In genomic region chr1:64933296-64934070, GRCh38 we compare ENCODE assay signal across 8 cellular contexts. TPM values are rescaled to one million over a fixed set of nuclear protein-coding genes. Genes with fewer than 3 reads are reported as not detected.
DNase-seq lines count a peak whose midpoint lies in the region; ATAC-seq and TF ChIP-seq lines count a peak whose summit lies in the region.

No MANE protein-coding gene starts in this region.

- H3K27me3 Mint-ChIP-seq in activated T-cell treated with anti-CD3 and anti-CD28 coated beads, Interleukin-2, amount 50 U/mL, for 4 hours (ENCODE audit: low read depth), result no peaks in the 10 kb centered on the region
- no peaks in the 10 kb centered on the region for H3K27me3 Mint-ChIP-seq in activated naive CD8-positive, alpha-beta T cell treated with anti-CD3 and anti-CD28 coated beads, Interleukin-2, amount 50 U/mL, for 24 hours

- POLR2A ChIA-PET in RWPE1 (lab: Yijun Ruan, JAX; ENCODE audit: low non-redundant PET), result no interaction called here

- peak overlapping the region; percentile 89 for H3K27ac ChIP-seq in right cardiac atrium (ENCODE audit: low read length)
- no peak overlapping the region for H3K27ac ChIP-seq in RWPE1

- no peak for TF ChIP-seq CTCF in RWPE1 (conservative IDR thresholded peaks at IDR 0.05; ENCODE audit: low read depth)

- H3K4me1 ChIP-seq in right cardiac atrium (ENCODE audit: control insufficient read depth, insufficient read depth, low read length), result peaks cover 10% of the 10 kb centered on the region

- H3K27ac Mint-ChIP-seq in activated naive CD8-positive, alpha-beta T cell treated with anti-CD3 and anti-CD28 coated beads, Interleukin-2, amount 50 U/mL, for 24 hours, result peak overlapping the region; percentile 78

- H3K9me3 Mint-ChIP-seq in activated T-cell treated with anti-CD3 and anti-CD28 coated beads, Interleukin-2, amount 50 U/mL, for 4 hours, result peaks cover 3% of the 10 kb centered on the region
- peaks cover 16% of the 10 kb centered on the region for H3K9me3 Mint-ChIP-seq in activated naive CD8-positive, alpha-beta T cell treated with anti-CD3 and anti-CD28 coated beads, Interleukin-2, amount 50 U/mL, for 24 hours

- H3K4me1 Mint-ChIP-seq in activated T-cell treated with anti-CD3 and anti-CD28 coated beads, Interleukin-2, amount 50 U/mL, for 4 hours (ENCODE audit: low read depth), result peaks cover 78% of the 10 kb centered on the region
- peaks cover 76% of the 10 kb centered on the region for H3K4me1 Mint-ChIP-seq in activated naive CD8-positive, alpha-beta T cell treated with anti-CD3 and anti-CD28 coated beads, Interleukin-2, amount 50 U/mL, for 24 hours

- no peak overlapping the region for H3K4me3 ChIP-seq in right cardiac atrium (ENCODE audit: low read length)

- no peaks in the 10 kb centered on the region for H3K27me3 ChIP-seq in right cardiac atrium (ENCODE audit: control insufficient read depth, insufficient read depth)

- peak; percentile 27 for DNase-seq in activated T-cell treated with anti-CD3 and anti-CD28 coated beads, Interleukin-2, amount 50 U/mL, for 4 hours
- DNase-seq in activated T-cell treated with anti-CD3 and anti-CD28 coated beads for 4 hours (no peak), right cardiac atrium (peak in 2 of 3 donors; percentile 28 to 50), stromal cell of bone marrow (ENCODE audit: low read depth) (peak; percentile 95), RWPE1 (ENCODE audit: low spot score) (no peak), NCI-H524 (lab: John Stamatoyannopoulos, UW) (no peak)
- no peak for DNase-seq in activated naive CD8-positive, alpha-beta T cell treated with anti-CD3 and anti-CD28 coated beads, Interleukin-2, amount 50 U/mL, for 24 hours

- peak overlapping the region; percentile 22 for H3K4me3 Mint-ChIP-seq in activated T-cell treated with anti-CD3 and anti-CD28 coated beads, Interleukin-2, amount 50 U/mL, for 4 hours
- H3K4me3 Mint-ChIP-seq in activated naive CD8-positive, alpha-beta T cell treated with anti-CD3 and anti-CD28 coated beads, Interleukin-2, amount 50 U/mL, for 24 hours, result peak overlapping the region; percentile 22

- intact Hi-C loops in right cardiac atrium (cut with DNase I), result no loop called here

- H3K9me3 ChIP-seq in right cardiac atrium (ENCODE audit: control insufficient read depth, low read length), result no peaks in the 10 kb centered on the region

- CTCF ChIA-PET in RWPE1 (lab: Yijun Ruan, JAX), result no interaction called here

- 30% methylated on average over 11 of the region's 11 CpGs for WGBS in right cardiac atrium

- peak; percentile 91 to 92 for ATAC-seq in activated T-cell treated with anti-CD3 and anti-CD28 coated beads, Interleukin-2, amount 50 U/mL, for 4 hours
- peak; percentile 92 for ATAC-seq in activated naive CD8-positive, alpha-beta T cell treated with anti-CD3 and anti-CD28 coated beads, Interleukin-2, amount 50 U/mL, for 24 hours
- peak; percentile 86 to 93 for ATAC-seq in right cardiac atrium
- ATAC-seq in GM18870 (IDR thresholded peaks at IDR 0.05; ENCODE audit: unreplicated experiment), result no peak

- H3K36me3 Mint-ChIP-seq in activated T-cell treated with anti-CD3 and anti-CD28 coated beads, Interleukin-2, amount 50 U/mL, for 4 hours (ENCODE audit: insufficient read depth), result peaks cover 21% of the 10 kb centered on the region
- H3K36me3 Mint-ChIP-seq in activated naive CD8-positive, alpha-beta T cell treated with anti-CD3 and anti-CD28 coated beads, Interleukin-2, amount 50 U/mL, for 24 hours (ENCODE audit: low read depth), result peaks cover 21% of the 10 kb centered on the region

RNA-seq across cellular contexts. Expression of gene JAK1, which starts 32.9 kb away (rescaled TPM):
- total RNA-seq in activated T-cell treated with anti-CD3 and anti-CD28 coated beads, Interleukin-2, amount 50 U/mL, for 4 hours, result 10 to 100 TPM; 70.3 to 87.5 (median 85.1) TPM
- total RNA-seq in right cardiac atrium, result 100 to 1,000 TPM in 1 of 4 donors, 10 to 100 TPM in 3; 76.6 to 106 (median 88.0) TPM
- polyA plus RNA-seq in right cardiac atrium, result 33.1 TPM

Comparison
In these comparisons a context has a peak if more than half of its experiments do, and no peak if none do; other contexts are left out.
1. DNase-seq: peak in activated T-cell treated with anti-CD3 and anti-CD28 coated beads, Interleukin-2, amount 50 U/mL, for 4 hours (single experiment), right cardiac atrium (2 of 3) and stromal cell of bone marrow (single experiment); none in activated T-cell treated with anti-CD3 and anti-CD28 coated beads for 4 hours (single experiment), activated naive CD8-positive, alpha-beta T cell treated with anti-CD3 and anti-CD28 coated beads, Interleukin-2, amount 50 U/mL, for 24 hours (single experiment), RWPE1 (single experiment) and NCI-H524 (0 of 2).